ENCODE assay signal across 10 cellular contexts in genomic region chr15:77179541-77179998, GRCh38.
A peak's percentile ranks its signal among the peaks of the same experiment; 100 is the strongest.
DNase-seq lines count a peak whose midpoint lies in the region; ATAC-seq, FAIRE-seq and TF ChIP-seq lines count a peak whose summit lies in the region.
"Had no signal": no experiment of that assay in that cellular context is flagged by ENCODE, and none has a peak within 500 bp of the region (broad histone marks: within the 10 kb centered on the region; RNA-seq: fewer than 3 reads in every experiment).

No MANE protein-coding gene starts in this region.

- TF ChIP-seq CTCF in CD8-positive, alpha-beta T cell (IDR thresholded peaks at IDR 0.05) = no peak
- TF ChIP-seq CTCF in astrocyte (IDR thresholded peaks at IDR 0.05; ENCODE audit: insufficient read depth, low read depth, low read length) (no peak), glutamatergic neuron (IDR thresholded peaks at IDR 0.05; ENCODE audit: partially characterized antibody, unreplicated experiment) (no peak)

- H3K36me3 ChIP-seq in CD8-positive, alpha-beta T cell (ENCODE audit: insufficient read depth, low read length) = no peaks in the 10 kb centered on the region
- peaks cover 16% of the 10 kb centered on the region for H3K36me3 ChIP-seq in astrocyte (ENCODE audit: insufficient read depth, low read length)

- no peak overlapping the region for H2AFZ ChIP-seq in astrocyte (ENCODE audit: low read depth, low read length)

- intact Hi-C loops in CD8-positive, alpha-beta T cell (cut with DNase I, micrococcal nuclease) = loop anchor here in 1 of 2 experiments (1.0 kb wide), 1 partner anchor 16 kb away; no protein-coding TSS in a partner anchor

- peak overlapping the region; percentile 89 for H3K27ac Mint-ChIP-seq in CD8-positive, alpha-beta T cell
- no peak overlapping the region for H3K27ac Mint-ChIP-seq in astrocyte (ENCODE audit: unreplicated experiment)
- H3K27ac Mint-ChIP-seq in glutamatergic neuron (ENCODE audit: unreplicated experiment) = no peak overlapping the region

- peaks cover 5% of the 10 kb centered on the region for H4K20me1 ChIP-seq in astrocyte (ENCODE audit: insufficient read depth, low read length)

- CTCF ChIA-PET in CD8-positive, alpha-beta T cell (lab: Charles Lee) = interaction anchor here (1.0 to 2.2 kb wide), 4 partner anchors 12 to 363 kb away, joined by 3 to 6 read pairs (median 4); no protein-coding TSS in a partner anchor

- ATAC-seq in CD8-positive, alpha-beta T cell = peak; percentile 59
- ATAC-seq in HG03469 (IDR thresholded peaks at IDR 0.05; ENCODE audit: unreplicated experiment) = peak; percentile 31

- peaks cover 40% of the 10 kb centered on the region for H3K4me1 ChIP-seq in CD8-positive, alpha-beta T cell (ENCODE audit: insufficient read depth, low read length)
- H3K4me1 ChIP-seq in astrocyte (ENCODE audit: insufficient read depth, low read length) = no peaks in the 10 kb centered on the region

- peaks cover 44% of the 10 kb centered on the region for H3K4me1 Mint-ChIP-seq in CD8-positive, alpha-beta T cell (ENCODE audit: low read depth)
- H3K4me1 Mint-ChIP-seq in astrocyte (ENCODE audit: low read depth, unreplicated experiment) (peaks cover 12% of the 10 kb centered on the region), glutamatergic neuron (ENCODE audit: low read depth, unreplicated experiment) (no peaks in the 10 kb centered on the region)

- peak overlapping the region; percentile 60 for H3K4me3 Mint-ChIP-seq in CD8-positive, alpha-beta T cell
- H3K4me3 Mint-ChIP-seq in astrocyte (ENCODE audit: unreplicated experiment) (no peak overlapping the region), glutamatergic neuron (ENCODE audit: unreplicated experiment) (no peak overlapping the region)

- no peaks in the 10 kb centered on the region for H3K36me3 Mint-ChIP-seq in CD8-positive, alpha-beta T cell
- peaks cover 12% of the 10 kb centered on the region for H3K36me3 Mint-ChIP-seq in astrocyte (ENCODE audit: low read depth, unreplicated experiment)
- H3K36me3 Mint-ChIP-seq in glutamatergic neuron (ENCODE audit: unreplicated experiment) = peaks cover 6% of the 10 kb centered on the region

- H3K9me3 Mint-ChIP-seq in CD8-positive, alpha-beta T cell = no peaks in the 10 kb centered on the region
- H3K9me3 Mint-ChIP-seq in astrocyte (ENCODE audit: unreplicated experiment) = no peaks in the 10 kb centered on the region
- peaks cover 2% of the 10 kb centered on the region for H3K9me3 Mint-ChIP-seq in glutamatergic neuron (ENCODE audit: unreplicated experiment)

- no peaks in the 10 kb centered on the region for H3K27me3 ChIP-seq in CD8-positive, alpha-beta T cell (ENCODE audit: insufficient read depth, low read length)
- H3K27me3 ChIP-seq in astrocyte (ENCODE audit: insufficient read depth, low read length) = no peaks in the 10 kb centered on the region

- no peak for DNase-seq in CD8-positive, alpha-beta T cell
- DNase-seq in GM19239 (ENCODE audit: insufficient read length, low spot score) (peak; percentile 27), astrocyte (ENCODE audit: low read depth) (peak; percentile 3), SK-N-DZ (ENCODE audit: low spot score) (no peak), glutamatergic neuron (no peak), NCI-H1105 (lab: John Stamatoyannopoulos, UW) (no peak), COLO829 (ENCODE audit: low spot score) (no peak)
- DNase-seq: T-helper 9 cell had no signal

- POLR2A ChIA-PET in CD8-positive, alpha-beta T cell (lab: Charles Lee) = interaction anchor here (0.8 to 4.5 kb wide), 5 partner anchors 9 to 20 kb away, joined by 3 to 15 read pairs (median 7); no protein-coding TSS in a partner anchor

- peak overlapping the region; percentile 15 for H3K4me3 ChIP-seq in CD8-positive, alpha-beta T cell (ENCODE audit: low read depth, low read length)
- no peak overlapping the region for H3K4me3 ChIP-seq in astrocyte (ENCODE audit: insufficient read depth, low read depth, low read length)

- no peak overlapping the region for H3K9ac ChIP-seq in astrocyte (ENCODE audit: low read length)

- peak overlapping the region; percentile 40 for H3K27ac ChIP-seq in CD8-positive, alpha-beta T cell (ENCODE audit: low read depth, low read length)
- no peak overlapping the region for H3K27ac ChIP-seq in astrocyte (ENCODE audit: low read depth, low read length)

- no peak overlapping the region for H3K4me2 ChIP-seq in astrocyte (ENCODE audit: low read length)

- peak; percentile 86 for FAIRE-seq in GM19239 (lab: Jason Lieb, UNC)
- FAIRE-seq in astrocyte (lab: Jason Lieb, UNC) = no peak
- FAIRE-seq: G401.6 had no signal

- no peaks in the 10 kb centered on the region for H3K79me2 ChIP-seq in astrocyte (ENCODE audit: insufficient read depth, low read length)

- H3K9me3 ChIP-seq in CD8-positive, alpha-beta T cell (ENCODE audit: low read length) = no peaks in the 10 kb centered on the region
- no peaks in the 10 kb centered on the region for H3K9me3 ChIP-seq in astrocyte (ENCODE audit: insufficient read depth, low read depth, low read length)

- no peaks in the 10 kb centered on the region for H3K27me3 Mint-ChIP-seq in CD8-positive, alpha-beta T cell (ENCODE audit: low read depth)
- no peaks in the 10 kb centered on the region for H3K27me3 Mint-ChIP-seq in astrocyte (ENCODE audit: low read depth, unreplicated experiment)
- no peaks in the 10 kb centered on the region for H3K27me3 Mint-ChIP-seq in glutamatergic neuron (ENCODE audit: unreplicated experiment)

Comparison
In these comparisons a context has a peak if more than half of its experiments do, and no peak if none do; other contexts are left out.
1. DNase-seq: peak in GM19239 (single experiment) and astrocyte (single experiment); none in CD8-positive, alpha-beta T cell (0 of 7), SK-N-DZ (single experiment), glutamatergic neuron (single experiment), NCI-H1105 (single experiment) and COLO829 (single experiment).